ENCODE assay signal across 10 cellular contexts in genomic region chr6:69816017-69816416, GRCh38. TPM values are rescaled to one million over a fixed set of nuclear protein-coding genes. Genes with fewer than 3 reads are reported as not detected.
DNase-seq lines count a peak whose midpoint lies in the region; ATAC-seq, FAIRE-seq and TF ChIP-seq lines count a peak whose summit lies in the region.
"Had no signal": no experiment of that assay in that cellular context is flagged by ENCODE, and none has a peak within 500 bp of the region (broad histone marks: within the 10 kb centered on the region; RNA-seq: fewer than 3 reads in every experiment).

No MANE protein-coding gene starts in this region.

- TF ChIP-seq POLR2A in right lobe of liver (IDR thresholded peaks at IDR 0.05): no peak

- DNase-seq in mucosa of descending colon: no peak
- DNase-seq in right lobe of liver: no peak
- no peak for DNase-seq in SK-N-DZ (ENCODE audit: low spot score)
- no peak for DNase-seq in kidney
- no peak for DNase-seq in HK-2 (ENCODE audit: unreplicated experiment)
- DNase-seq: NCI-H146 had no signal

- intact Hi-C loops in mucosa of descending colon (cut with DNase I, micrococcal nuclease): no loop called here
- intact Hi-C loops in right lobe of liver (cut with DNase I): no loop called here
- intact Hi-C loops in kidney (cut with DNase I): no loop called here

- 91% methylated on average over 1 of the region's 1 CpG for WGBS in right lobe of liver (ENCODE audit: insufficient coverage, low coverage, low lambda C conversion rate, missing lambda C conversion rate)

- H3K4me3 ChIP-seq in mucosa of descending colon: no peak overlapping the region
- H3K4me3 ChIP-seq in right lobe of liver: no peak overlapping the region
- no peak overlapping the region for H3K4me3 ChIP-seq in kidney (ENCODE audit: low read length in 2 of 2)

- H3K4me1 ChIP-seq in mucosa of descending colon (ENCODE audit: low read depth) (no peaks in the 10 kb centered on the region), right lobe of liver (peaks cover 0 to 24% (median 0%) of the 10 kb centered on the region in 4 donors), kidney (ENCODE audit: control insufficient read depth in 1 of 2, insufficient read depth in 1 of 2, low read depth in 1 of 2, low read length in 2 of 2) (no peaks in the 10 kb centered on the region)

- no peak overlapping the region for H3K9ac ChIP-seq in kidney (ENCODE audit: low read length in 2 of 2)

- no peak for FAIRE-seq in kidney (lab: Jason Lieb, UNC)
- FAIRE-seq: TTC549 had no signal

- TF ChIP-seq CTCF in mucosa of descending colon (IDR thresholded peaks at IDR 0.05) (no peak), right lobe of liver (IDR thresholded peaks at IDR 0.05) (no peak), kidney (IDR thresholded peaks at IDR 0.05; ENCODE audit: borderline replicate concordance, extremely low read depth, insufficient read depth) (no peak)

- H3K27ac ChIP-seq in right lobe of liver (no peak overlapping the region), kidney (ENCODE audit: low read depth in 2 of 2, low read length in 2 of 2) (no peak overlapping the region)

- ATAC-seq in GM18868 (IDR thresholded peaks at IDR 0.05; ENCODE audit: unreplicated experiment) (peak; percentile 76), GM21723 (IDR thresholded peaks at IDR 0.05; ENCODE audit: unreplicated experiment) (peak; percentile 86), HG03469 (IDR thresholded peaks at IDR 0.05; ENCODE audit: unreplicated experiment) (peak; percentile 60), mucosa of descending colon (peak; percentile 46), right lobe of liver (no peak)

- H3K36me3 ChIP-seq in mucosa of descending colon (ENCODE audit: low read depth) (no peaks in the 10 kb centered on the region), right lobe of liver (no peaks in the 10 kb centered on the region), kidney (ENCODE audit: control insufficient read depth in 1 of 2, insufficient read depth in 2 of 2, low read length in 2 of 2) (no peaks in the 10 kb centered on the region)

- H3K9me3 ChIP-seq in mucosa of descending colon (no peaks in the 10 kb centered on the region), right lobe of liver (no peaks in the 10 kb centered on the region), kidney (ENCODE audit: control insufficient read depth in 1 of 2, low read length in 2 of 2) (no peaks in the 10 kb centered on the region)

- H3K27me3 ChIP-seq in right lobe of liver: no peaks in the 10 kb centered on the region

RNA-seq across cellular contexts. Expression of gene LMBRD1, which starts 19.2 kb away (rescaled TPM):
- total RNA-seq in mucosa of descending colon (10 to 100 TPM; 55.0 to 87.9 (median 63.3) TPM), right lobe of liver (10 to 100 TPM; 37.9 to 57.7 (median 50.2) TPM), kidney (91.3 TPM)
- polyA plus RNA-seq in SK-N-DZ (2014; cell fraction: cytosol; rRNA removed): 24.3 and 25.1 TPM in 2 replicates
- polyA plus RNA-seq in SK-N-DZ (2014; cell fraction: nucleus; rRNA removed): 24.3 and 36.5 TPM in 2 replicates
- 102 TPM for polyA plus RNA-seq in kidney (ENCODE audit: insufficient read depth, low read depth, low replicate concordance)

RNA-seq across cellular contexts. Expression of gene COL19A1, which starts 50.3 kb away (rescaled TPM):
- under 1 TPM; 0.19 to 0.49 (median 0.24) TPM for total RNA-seq in mucosa of descending colon
- total RNA-seq in right lobe of liver: under 1 TPM in 4 of 6 experiments, not detected in 2; 0.18 to 0.39 (median 0.27) TPM
- polyA plus RNA-seq in SK-N-DZ (2014; cell fraction: cytosol; rRNA removed): 0.99 and 1.6 TPM in 2 replicates
- 1.9 and 2.0 TPM in 2 replicates for polyA plus RNA-seq in SK-N-DZ (2014; cell fraction: nucleus; rRNA removed)
- 1.1 TPM for total RNA-seq in kidney
- 0.60 TPM for polyA plus RNA-seq in kidney (ENCODE audit: insufficient read depth, low read depth, low replicate concordance)

Comparison
In these comparisons a context has a peak if more than half of its experiments do, and no peak if none do; other contexts are left out.
1. ATAC-seq: peak in GM18868 (single experiment), GM21723 (single experiment), HG03469 (single experiment) and mucosa of descending colon (single experiment); none in right lobe of liver (0 of 4).